In the genomic region with DNA sequence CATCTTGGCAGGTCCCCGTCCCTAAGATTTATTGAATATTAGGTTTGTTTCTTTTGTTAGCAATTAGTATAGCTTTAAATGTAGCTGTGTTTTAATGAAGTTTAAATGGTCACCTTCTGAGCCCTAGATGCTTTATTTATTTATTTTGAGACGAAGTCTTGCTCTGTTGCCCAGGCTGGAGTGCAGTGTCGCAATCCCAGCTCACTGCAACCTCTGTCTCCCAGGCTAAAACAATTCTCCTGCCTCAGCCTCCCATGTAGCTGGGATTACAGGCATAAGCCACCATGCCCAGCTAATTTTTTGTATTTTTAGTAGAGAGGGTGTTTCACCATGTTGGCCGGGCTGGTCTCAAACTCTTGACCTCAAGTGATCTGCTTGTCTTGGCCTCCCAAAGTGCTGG, we compare ENCODE assay signal across 5 cellular contexts.
TF ChIP-seq lines count a peak whose summit lies in the region.

No MANE protein-coding gene starts in this region.

TF ChIP-seq in A549, 52 proteins besides CTCF, POLR2A, EP300 and RAD21:
- peak; percentile 13 to 14; a peak in 1 of 4 replicates for TF ChIP-seq CEBPB (IDR thresholded peaks at IDR 0.05)

TF ChIP-seq in IMR-90, 13 proteins besides CTCF, POLR2A, EP300 and RAD21:
- peak; percentile 31; the same call in 1 of the 2 replicates for TF ChIP-seq CEBPB (IDR thresholded peaks at IDR 0.05; ENCODE audit: low read depth, low read length)

TF ChIP-seq in Ishikawa, 13 proteins besides CTCF, POLR2A, EP300 and RAD21:
- TF ChIP-seq CEBPB (IDR thresholded peaks at IDR 0.05) = 0 out of 2 replicates have a peak, but pooled peaks have one; percentile 40

TF ChIP-seq in K562, 482 proteins besides CTCF, POLR2A, EP300 and RAD21:
- peak; percentile 65 for TF ChIP-seq CEBPB (tag; IDR thresholded peaks at IDR 0.05)

TF ChIP-seq in HepG2, 621 proteins besides CTCF, POLR2A, EP300 and RAD21:
- peak; percentile 81 for TF ChIP-seq CEBPG (CRISPR knock-in tag; IDR thresholded peaks at IDR 0.05)
- peak; percentile 85 for TF ChIP-seq CEBPB (IDR thresholded peaks at IDR 0.05; ENCODE audit: borderline replicate concordance, low read depth, low read length)
- TF ChIP-seq ZMYM3 (CRISPR knock-in tag; IDR thresholded peaks at IDR 0.05) = 0 out of 2 replicates have a peak, but pooled peaks have one; percentile 55
- TF ChIP-seq, protein P1, sequence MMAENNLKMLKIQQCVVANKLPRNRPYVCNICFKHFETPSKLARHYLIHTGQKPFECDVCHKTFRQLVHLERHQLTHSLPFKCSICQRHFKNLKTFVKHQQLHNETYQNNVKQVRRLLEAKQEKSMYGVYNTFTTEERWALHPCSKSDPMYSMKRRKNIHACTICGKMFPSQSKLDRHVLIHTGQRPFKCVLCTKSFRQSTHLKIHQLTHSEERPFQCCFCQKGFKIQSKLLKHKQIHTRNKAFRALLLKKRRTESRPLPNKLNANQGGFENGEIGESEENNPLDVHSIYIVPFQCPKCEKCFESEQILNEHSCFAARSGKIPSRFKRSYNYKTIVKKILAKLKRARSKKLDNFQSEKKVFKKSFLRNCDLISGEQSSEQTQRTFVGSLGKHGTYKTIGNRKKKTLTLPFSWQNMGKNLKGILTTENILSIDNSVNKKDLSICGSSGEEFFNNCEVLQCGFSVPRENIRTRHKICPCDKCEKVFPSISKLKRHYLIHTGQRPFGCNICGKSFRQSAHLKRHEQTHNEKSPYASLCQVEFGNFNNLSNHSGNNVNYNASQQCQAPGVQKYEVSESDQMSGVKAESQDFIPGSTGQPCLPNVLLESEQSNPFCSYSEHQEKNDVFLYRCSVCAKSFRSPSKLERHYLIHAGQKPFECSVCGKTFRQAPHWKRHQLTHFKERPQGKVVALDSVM (CRISPR knock-in tag; IDR thresholded peaks at IDR 0.05) = peak; percentile 89
- TF ChIP-seq ZNF121 (CRISPR knock-in tag; IDR thresholded peaks at IDR 0.05) = peak; percentile 98
